Comparison of ENCODE assay signal across 8 cellular contexts in the genomic region with DNA sequence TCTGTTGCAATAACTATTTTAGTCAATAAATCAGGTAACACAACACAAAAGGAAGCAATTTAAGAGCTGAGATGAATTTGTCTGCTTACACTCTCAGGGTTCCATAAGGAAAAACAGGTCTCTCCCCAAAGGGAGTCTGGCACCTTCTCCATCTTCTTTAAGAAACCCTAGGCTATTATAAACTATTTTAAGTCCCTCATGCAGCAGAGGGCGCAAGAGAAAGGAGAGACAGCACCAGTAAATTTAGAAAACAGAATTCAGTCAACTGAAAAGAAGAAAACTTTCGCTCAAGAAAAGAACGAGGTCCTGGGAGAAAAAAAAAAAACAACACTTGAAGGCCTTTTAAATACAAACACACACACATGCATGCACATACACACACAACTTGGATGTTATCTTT. TPM values are rescaled to one million over a fixed set of nuclear protein-coding genes. Genes with fewer than 3 reads are reported as not detected.
DNase-seq lines count a peak whose midpoint lies in the region; ATAC-seq, FAIRE-seq and TF ChIP-seq lines count a peak whose summit lies in the region.

No MANE protein-coding gene starts in this region.

- FAIRE-seq in RCC 7860 (lab: Jason Lieb, UNC), result no peak

- no peak overlapping the region for H3K27ac Mint-ChIP-seq in endothelial cell (ENCODE audit: unreplicated experiment)

- peaks cover 9% of the 10 kb centered on the region for H3K4me1 Mint-ChIP-seq in endothelial cell (ENCODE audit: unreplicated experiment)

- peaks cover 51% of the 10 kb centered on the region for H3K36me3 Mint-ChIP-seq in endothelial cell (ENCODE audit: low read depth, unreplicated experiment)

- peak; percentile 48 for DNase-seq in AG10803 (ENCODE audit: low read depth)
- DNase-seq in GM10266 (ENCODE audit: extremely low spot score), result no peak
- DNase-seq in NCI-H460 (ENCODE audit: extremely low read depth, low read depth), result peak; percentile 50
- DNase-seq in choroid plexus epithelial cell (ENCODE audit: low read depth), result peak; percentile 71
- DNase-seq in endothelial cell (ENCODE audit: low spot score), result no peak
- DNase-seq in ecto neural progenitor cell (ENCODE audit: low spot score), result no peak
- no peak for DNase-seq in RCC 7860 (ENCODE audit: low spot score)

- TF ChIP-seq CTCF in AG10803 (conservative IDR thresholded peaks at IDR 0.05; ENCODE audit: low read length) (peak; percentile 48), GM10266 (IDR thresholded peaks at IDR 0.05; ENCODE audit: control insufficient read depth, insufficient read depth, low read depth, missing control alignments) (peak; percentile 40), choroid plexus epithelial cell (conservative IDR thresholded peaks at IDR 0.05; ENCODE audit: low read depth, low read length) (peak; percentile 60), endothelial cell (IDR thresholded peaks at IDR 0.05; ENCODE audit: unreplicated experiment) (no peak)

- peaks cover 20% of the 10 kb centered on the region for H3K9me3 Mint-ChIP-seq in endothelial cell (ENCODE audit: unreplicated experiment)

- no peak overlapping the region for H3K4me3 Mint-ChIP-seq in endothelial cell (ENCODE audit: unreplicated experiment)

- no peak for ATAC-seq in GM21619 (IDR thresholded peaks at IDR 0.05; ENCODE audit: unreplicated experiment)

- no peak overlapping the region for H3K4me3 ChIP-seq in AG10803 (ENCODE audit: low read length)
- no peak overlapping the region for H3K4me3 ChIP-seq in choroid plexus epithelial cell (ENCODE audit: low read depth, low read length)

- peaks cover 2% of the 10 kb centered on the region for H3K27me3 Mint-ChIP-seq in endothelial cell (ENCODE audit: unreplicated experiment)

RNA-seq across cellular contexts. Expression of a gene that starts 19.1 kb away (rescaled TPM):
- total RNA-seq in NCI-H460 (2014; rRNA removed; shearing (Covaris generic)), result not detected in 2 replicates
- not detected in 2 replicates for polyA plus RNA-seq in NCI-H460 (2014; cell fraction: nucleus; rRNA removed)
- total RNA-seq in endothelial cell (ENCODE audit: unreplicated experiment), result 22.6 TPM

RNA-seq across cellular contexts. Expression of a gene that starts 52.2 kb away (rescaled TPM):
- 21.1 and 27.3 TPM in 2 replicates for total RNA-seq in NCI-H460 (2014; rRNA removed; shearing (Covaris generic))
- 6.7 and 11.3 TPM in 2 replicates for polyA plus RNA-seq in NCI-H460 (2014; cell fraction: nucleus; rRNA removed)
- 64.9 TPM for total RNA-seq in endothelial cell (ENCODE audit: unreplicated experiment)

Comparison
In these comparisons a context has a peak if more than half of its experiments do, and no peak if none do; other contexts are left out.
1. DNase-seq: peak in AG10803 (single experiment), NCI-H460 (single experiment) and choroid plexus epithelial cell (single experiment); none in GM10266 (single experiment), endothelial cell (single experiment), ecto neural progenitor cell (single experiment) and RCC 7860 (single experiment).
2. RNA of a gene that starts 19.1 kb away (total RNA-seq): 22.6 TPM in endothelial cell (single experiment); not detected in NCI-H460; every median in the first group is over 10 times any median in the second.